In the genomic region with DNA sequence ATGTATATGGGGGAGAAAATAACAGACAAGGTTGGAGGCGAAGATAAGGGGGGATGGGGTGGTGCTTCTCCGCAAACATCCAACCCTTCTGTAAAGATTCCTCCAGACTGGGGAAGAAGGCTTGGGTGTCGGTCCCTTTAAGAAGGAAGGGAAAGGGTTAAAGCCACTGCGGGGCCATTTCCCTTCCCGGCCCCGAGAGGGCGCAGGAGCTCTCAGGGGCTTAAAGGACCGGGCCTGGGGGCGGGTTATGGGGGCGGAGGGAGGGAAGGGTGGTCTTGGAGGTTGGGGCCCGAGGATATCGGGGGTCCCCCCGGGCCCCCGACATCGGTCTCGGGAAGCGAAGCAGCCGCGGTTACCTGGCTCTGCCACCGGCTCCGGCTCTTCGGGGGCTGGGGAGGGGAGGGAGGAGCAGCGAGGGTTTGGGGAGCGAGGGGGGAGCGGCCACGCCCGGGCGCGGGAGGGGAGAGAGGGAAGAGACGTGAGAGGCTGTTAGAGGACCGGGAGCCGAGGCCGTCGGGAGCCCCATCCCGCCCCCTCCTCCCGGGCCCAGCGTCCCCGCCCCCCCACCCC, we compare ENCODE assay signal across 1 cellular context.
TF ChIP-seq lines count a peak whose summit lies in the region.

No MANE protein-coding gene starts in this region.

TF ChIP-seq in GM12891, 5 proteins besides CTCF, POLR2A, EP300 and RAD21:
- TF ChIP-seq POLR2AphosphoS5 (IDR thresholded peaks at IDR 0.05; ENCODE audit: low read depth, low read length) (no peak), POU2F2 (IDR thresholded peaks at IDR 0.05; ENCODE audit: low read depth, low read length) (no peak), PAX5 (IDR thresholded peaks at IDR 0.05; ENCODE audit: insufficient read depth, low read length, severe bottlenecking) (no peak), TAF1 (IDR thresholded peaks at IDR 0.05; ENCODE audit: low read depth, low read length) (no peak), SPI1 (IDR thresholded peaks at IDR 0.05; ENCODE audit: low read depth, low read length) (no peak)
